Comparison of ENCODE assay signal across 8 cellular contexts in the genomic region with DNA sequence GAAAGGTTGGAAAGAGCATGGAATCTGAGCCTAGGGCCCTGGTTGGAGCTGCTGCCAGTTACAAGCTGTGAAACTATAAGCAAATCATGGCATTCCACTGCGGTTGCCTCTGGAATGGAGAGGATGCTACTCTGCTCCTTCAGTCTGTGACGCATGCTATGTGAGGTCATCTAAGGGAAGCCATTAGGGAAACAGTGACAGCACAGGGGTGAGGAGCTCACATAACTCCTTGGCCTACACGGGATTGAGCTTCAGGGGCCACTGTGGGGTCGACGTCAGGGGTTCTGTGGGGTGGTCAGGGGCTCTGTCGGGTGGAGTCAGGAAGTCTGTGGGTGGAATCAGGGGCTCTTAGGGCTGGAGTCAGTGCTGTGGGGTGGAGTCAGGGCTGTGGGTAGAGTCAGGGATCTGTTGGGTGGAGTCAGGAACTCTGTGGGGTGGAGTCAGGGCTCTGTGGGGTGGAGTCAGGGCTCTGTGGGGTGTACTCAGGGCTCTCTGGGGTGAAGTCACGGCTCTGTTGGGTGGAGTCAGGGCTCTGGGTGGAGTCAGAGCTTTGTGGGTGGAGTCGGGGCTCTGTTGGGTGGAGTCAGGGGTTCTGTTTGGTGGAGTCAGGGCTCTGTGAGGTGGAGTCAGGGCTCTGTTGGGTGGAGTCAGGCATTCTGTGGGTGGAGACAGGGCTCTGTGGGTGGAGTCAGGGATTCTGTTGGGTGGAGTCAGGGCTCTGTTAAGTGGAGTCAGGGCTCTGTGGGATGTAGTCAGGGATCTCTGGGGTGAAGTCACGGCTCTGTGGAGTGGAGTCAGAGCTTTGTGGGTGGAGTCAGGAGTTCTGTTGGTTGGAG.
DNase-seq lines count a peak whose midpoint lies in the region; ATAC-seq and TF ChIP-seq lines count a peak whose summit lies in the region.

No MANE protein-coding gene starts in this region.

- peak; percentile 66 for DNase-seq in GM06990 (ENCODE audit: extremely low read depth, insufficient read length)
- peak; percentile 97 for DNase-seq in T1000 (lab: John Stamatoyannopoulos, UW)
- no peak for DNase-seq in effector memory CD8-positive, alpha-beta T cell
- no peak for DNase-seq in NCI-H446 treated with DMSO at 0.1 percent for 48 hours (lab: John Stamatoyannopoulos, UW)
- no peak for DNase-seq in NCI-H2029 (lab: John Stamatoyannopoulos, UW)

- peaks cover 39 to 53% of the 10 kb centered on the region in 2 donors for H3K27me3 Mint-ChIP-seq in effector memory CD8-positive, alpha-beta T cell

- no peak overlapping the region for H3K9ac ChIP-seq in muscle layer of colon (ENCODE audit: low read length)

- TF ChIP-seq CTCF in GM06990 (IDR thresholded peaks at IDR 0.05; ENCODE audit: insufficient read depth, low read length, poor library complexity, severe bottlenecking), result no peak

- H3K27me3 ChIP-seq in GM06990 (replicated peaks; ENCODE audit: control insufficient read depth, insufficient read depth, low read length) (no peaks in the 10 kb centered on the region), muscle layer of colon (ENCODE audit: control insufficient read depth in 1 of 2, insufficient read depth in 2 of 2, low read length in 2 of 2) (no peaks in the 10 kb centered on the region)

- no peak overlapping the region for H3K4me3 Mint-ChIP-seq in effector memory CD8-positive, alpha-beta T cell

- H3K9me3 ChIP-seq in muscle layer of colon (ENCODE audit: low read length), result no peaks in the 10 kb centered on the region

- H3K36me3 ChIP-seq in GM06990 (ENCODE audit: control insufficient read depth, insufficient read depth, low read length) (no peaks in the 10 kb centered on the region), muscle layer of colon (ENCODE audit: insufficient read depth, low read length) (no peaks in the 10 kb centered on the region)

- H3K36me3 Mint-ChIP-seq in effector memory CD8-positive, alpha-beta T cell (ENCODE audit: insufficient read depth), result no peaks in the 10 kb centered on the region

- H3K27ac ChIP-seq in muscle layer of colon (ENCODE audit: low read depth, low read length), result peak overlapping the region; percentile 73

- peak; percentile 65 for ATAC-seq in HG03175 (IDR thresholded peaks at IDR 0.05; ENCODE audit: unreplicated experiment)
- ATAC-seq in effector memory CD8-positive, alpha-beta T cell (replicated peaks), result peak; percentile 72
- ATAC-seq in GM21528 (IDR thresholded peaks at IDR 0.05; ENCODE audit: low FRiP score, unreplicated experiment), result no peak

- no peak overlapping the region for H3K4me3 ChIP-seq in GM06990 (replicated peaks; ENCODE audit: low read depth, low read length)
- H3K4me3 ChIP-seq in muscle layer of colon (ENCODE audit: low read depth in 1 of 2, low read length in 2 of 2), result no peak overlapping the region

- H3K27ac Mint-ChIP-seq in effector memory CD8-positive, alpha-beta T cell, result no peak overlapping the region

- no peaks in the 10 kb centered on the region for H3K9me3 Mint-ChIP-seq in effector memory CD8-positive, alpha-beta T cell

- H3K4me1 Mint-ChIP-seq in effector memory CD8-positive, alpha-beta T cell (ENCODE audit: low read depth in 2 of 2), result peaks cover 11 to 14% of the 10 kb centered on the region in 2 donors

- H3K4me1 ChIP-seq in muscle layer of colon (ENCODE audit: insufficient read depth, low read length), result peaks cover 41% of the 10 kb centered on the region

Comparison
In these comparisons a context has a peak if more than half of its experiments do, and no peak if none do; other contexts are left out.
1. DNase-seq: peak in GM06990 (single experiment) and T1000 (single experiment); none in effector memory CD8-positive, alpha-beta T cell (0 of 3), NCI-H446 treated with DMSO at 0.1 percent for 48 hours (single experiment) and NCI-H2029 (single experiment).